Comparison of ENCODE assay signal across 14 cellular contexts in genomic region chr22:29043906-29044575, GRCh38. TPM values are rescaled to one million over a fixed set of nuclear protein-coding genes. Genes with fewer than 3 reads are reported as not detected.
A peak's percentile ranks its signal among the peaks of the same experiment; 100 is the strongest.
DNase-seq lines count a peak whose midpoint lies in the region; ATAC-seq, FAIRE-seq and TF ChIP-seq lines count a peak whose summit lies in the region.
"Had no signal": no experiment of that assay in that cellular context is flagged by ENCODE, and none has a peak within 500 bp of the region (broad histone marks: within the 10 kb centered on the region; RNA-seq: fewer than 3 reads in every experiment).

No MANE protein-coding gene starts in this region.

- H3K4me2 ChIP-seq in endothelial cell of umbilical vein (ENCODE audit: insufficient read depth, low read length): peak overlapping the region; percentile 46
- H3K4me2 ChIP-seq: KMS-11 had no signal

- CTCF ChIA-PET in endothelial cell of umbilical vein (lab: Charles Lee): interaction anchor here (1.0 to 10.2 kb wide), 6 partner anchors 13 to 444 kb away, joined by 3 to 256 read pairs (median 6); no protein-coding TSS in a partner anchor

- H2AFZ ChIP-seq in endothelial cell of umbilical vein (ENCODE audit: low read depth, low read length): peak overlapping the region; percentile 45

- no peaks in the 10 kb centered on the region for H3K9me1 ChIP-seq in endothelial cell of umbilical vein (replicated peaks; ENCODE audit: control insufficient read depth, extremely low read depth, insufficient read depth, low read length)

- DNase-seq in ACHN: peak; percentile 61
- DNase-seq in RPMI7951 (ENCODE audit: low read depth): peak; percentile 65
- peak; percentile 49 for DNase-seq in endothelial cell of umbilical vein (ENCODE audit: low read depth, low spot score)
- no peak for DNase-seq in cerebellar nuclear complex (lab: John Stamatoyannopoulos, UW)
- DNase-seq in NCI-H82 treated with DMSO at 0.1 percent for 48 hours (lab: John Stamatoyannopoulos, UW; ENCODE audit: unreplicated experiment): no peak
- DNase-seq: activated T-cell treated with anti-CD3 and anti-CD28 coated beads, Interleukin-2, amount 50 U/mL, for 48 hours; effector memory CD8-positive, alpha-beta T cell; NCI-H526 treated with DMSO at 0.1 percent for 48 hours; T-helper 2 cell had no signal

- peak overlapping the region; percentile 80 for H3K27ac ChIP-seq in endothelial cell of umbilical vein (ENCODE audit: insufficient read depth, low read depth, low read length)
- peak overlapping the region; percentile 4 to 45 for H3K27ac ChIP-seq in mucosa of rectum (ENCODE audit: low read depth in 2 of 2, low read length in 2 of 2)
- H3K27ac ChIP-seq: KMS-11 had no signal

- peak overlapping the region; percentile 12 for H3K9ac ChIP-seq in endothelial cell of umbilical vein (replicated peaks; ENCODE audit: extremely low read depth, insufficient read depth, low read length)
- H3K9ac ChIP-seq in mucosa of rectum (ENCODE audit: low read depth in 1 of 2, low read length in 2 of 2): no peak overlapping the region
- H3K9ac ChIP-seq: KMS-11 had no signal

- H3K4me1 ChIP-seq in endothelial cell of umbilical vein (ENCODE audit: control insufficient read depth, extremely low read depth, insufficient read depth, low read length) (peaks cover 28% of the 10 kb centered on the region), mucosa of rectum (ENCODE audit: control insufficient read depth in 2 of 2, insufficient read depth in 2 of 2, low read length in 2 of 2) (peaks cover 2 to 11% of the 10 kb centered on the region in 2 donors)

- H4K20me1 ChIP-seq in endothelial cell of umbilical vein (replicated peaks; ENCODE audit: control insufficient read depth, extremely low read depth, insufficient read depth, low read length): no peaks in the 10 kb centered on the region

- ATAC-seq in GM21526 (IDR thresholded peaks at IDR 0.05; ENCODE audit: low FRiP score, unreplicated experiment): no peak
- ATAC-seq in GM18867 (IDR thresholded peaks at IDR 0.05; ENCODE audit: unreplicated experiment): no peak
- ATAC-seq: effector memory CD8-positive, alpha-beta T cell had no signal

- POLR2A ChIA-PET in endothelial cell of umbilical vein (lab: Charles Lee): no interaction called here

- no peak for FAIRE-seq in endothelial cell of umbilical vein (lab: Jason Lieb, UNC)

- TF ChIP-seq POLR2A in endothelial cell of umbilical vein (IDR thresholded peaks at IDR 0.05; ENCODE audit: low read depth, low read length): no peak

- H3K79me2 ChIP-seq in endothelial cell of umbilical vein (ENCODE audit: control insufficient read depth, insufficient read depth, low read length): no peaks in the 10 kb centered on the region

- H3K9me3 ChIP-seq in endothelial cell of umbilical vein (replicated peaks; ENCODE audit: control insufficient read depth, insufficient read depth, low read length): no peaks in the 10 kb centered on the region
- no peaks in the 10 kb centered on the region for H3K9me3 ChIP-seq in mucosa of rectum (ENCODE audit: control insufficient read depth in 2 of 2, low read length in 2 of 2)

- in situ Hi-C loops in ACHN (cut with HindIII; ENCODE audit: low pct_ligation_motif_present, low pct_unique_long_range_greater_than_20kb, low sequenced_read_pairs): no loop called here

- no peak for TF ChIP-seq CTCF in endothelial cell of umbilical vein (IDR thresholded peaks at IDR 0.05; ENCODE audit: extremely low read depth in 1 of 2, insufficient read depth in 1 of 2, low read depth in 1 of 2, low read length in 2 of 2)

- no peaks in the 10 kb centered on the region for H3K36me3 ChIP-seq in endothelial cell of umbilical vein (ENCODE audit: control insufficient read depth in 2 of 2, extremely low read depth in 1 of 2, insufficient read depth in 2 of 2, low read length in 2 of 2)
- peaks cover 20 to 22% of the 10 kb centered on the region in 2 donors for H3K36me3 ChIP-seq in mucosa of rectum (ENCODE audit: control insufficient read depth in 2 of 2, insufficient read depth in 2 of 2, low read length in 2 of 2)

- H3K27me3 ChIP-seq in endothelial cell of umbilical vein (ENCODE audit: control insufficient read depth in 2 of 2, insufficient read depth in 2 of 2, low read length in 2 of 2): no peaks in the 10 kb centered on the region
- no peaks in the 10 kb centered on the region for H3K27me3 ChIP-seq in mucosa of rectum (ENCODE audit: control insufficient read depth in 2 of 2, insufficient read depth in 2 of 2, low read length in 2 of 2)

- H3K4me3 ChIP-seq in endothelial cell of umbilical vein (replicated peaks in 1 of 3; ENCODE audit: insufficient read depth in 1 of 3, low read depth in 1 of 3, low read length in 3 of 3): no peak overlapping the region
- no peak overlapping the region for H3K4me3 ChIP-seq in mucosa of rectum (ENCODE audit: low read length in 2 of 2)

- no TSS peak for BruUV-seq in endothelial cell of umbilical vein (replicated peaks; lab: Mats Ljungman, UMichigan)

- intact Hi-C loops in endothelial cell of umbilical vein (cut with micrococcal nuclease): loop anchor here (1.0 to 2.0 kb wide), 2 partner anchors 111 to 201 kb away; no protein-coding TSS in a partner anchor

- dilution Hi-C loops in endothelial cell of umbilical vein (cut with MboI; ENCODE audit: extremely low pct_ligation_motif_present, low sequenced_read_pairs): no loop called here

TF ChIP-seq in endothelial cell of umbilical vein, 7 proteins besides CTCF, POLR2A, EP300 and RAD21:
- TF ChIP-seq GATA2 (IDR thresholded peaks at IDR 0.05; ENCODE audit: insufficient read depth, insufficient read length, low read depth, low read length) (no peak), POLR2AphosphoS5 (IDR thresholded peaks at IDR 0.05; ENCODE audit: insufficient read depth, low read depth, low read length) (no peak), JUN (IDR thresholded peaks at IDR 0.05; ENCODE audit: borderline replicate concordance, insufficient read depth, insufficient read length, low read depth) (peak; percentile 42), MYC (IDR thresholded peaks at IDR 0.05; ENCODE audit: low read depth, low read length) (no peak), MAX (IDR thresholded peaks at IDR 0.05; ENCODE audit: insufficient read depth, insufficient read length) (no peak), FOS (IDR thresholded peaks at IDR 0.05; ENCODE audit: borderline replicate concordance, insufficient read depth, low read length) (peak; percentile 59)

RNA-seq across cellular contexts. Expression of gene C22orf31, which starts 17.6 kb away (rescaled TPM):
- not detected in 2 replicates for total RNA-seq in RPMI7951 (2014; rRNA removed; shearing (Covaris generic))
- total RNA-seq in endothelial cell of umbilical vein: not detected in 2 replicates
- polyA plus RNA-seq in endothelial cell of umbilical vein: not detected in 2 replicates
- polyA plus RNA-seq in endothelial cell of umbilical vein (2011; cell fraction: cytosol; rRNA removed): not detected in 2 replicates
- polyA plus RNA-seq in endothelial cell of umbilical vein (2011; cell fraction: nucleus; rRNA removed): not detected in 2 replicates
- not detected in 2 replicates for polyA plus RNA-seq in endothelial cell of umbilical vein (2012)
- not detected in 2 replicates for polyA minus RNA-seq in endothelial cell of umbilical vein
- not detected for polyA minus RNA-seq in endothelial cell of umbilical vein (2011; cell fraction: cytosol; rRNA and poly(A)+ RNA removed)
- not detected in 2 replicates for polyA minus RNA-seq in endothelial cell of umbilical vein (2011; cell fraction: nucleus; rRNA and poly(A)+ RNA removed)
- total RNA-seq: kidney epithelial cell had no signal

RNA-seq across cellular contexts. Expression of gene KREMEN1, which starts 28.8 kb away (rescaled TPM):
- total RNA-seq in RPMI7951 (2014; rRNA removed; shearing (Covaris generic)): 6.1 and 6.2 TPM in 2 replicates
- total RNA-seq in endothelial cell of umbilical vein: 0.99 and 1.1 TPM in 2 replicates
- polyA plus RNA-seq in endothelial cell of umbilical vein: 0.58 and 0.81 TPM in 2 replicates
- 0.32 and 0.39 TPM in 2 replicates for polyA plus RNA-seq in endothelial cell of umbilical vein (2011; cell fraction: cytosol; rRNA removed)
- polyA plus RNA-seq in endothelial cell of umbilical vein (2011; cell fraction: nucleus; rRNA removed): 0.24 and 0.46 TPM in 2 replicates
- 0.47 and 1.2 TPM in 2 replicates for polyA plus RNA-seq in endothelial cell of umbilical vein (2012)
- 0.24 and 0.47 TPM in 2 replicates for polyA minus RNA-seq in endothelial cell of umbilical vein
- polyA minus RNA-seq in endothelial cell of umbilical vein (2011; cell fraction: cytosol; rRNA and poly(A)+ RNA removed): 0.41 TPM
- 0.05 and 0.10 TPM in 2 replicates for polyA minus RNA-seq in endothelial cell of umbilical vein (2011; cell fraction: nucleus; rRNA and poly(A)+ RNA removed)

Comparison
In these comparisons a context has a peak if more than half of its experiments do, and no peak if none do; other contexts are left out.
1. DNase-seq: peak in ACHN (single experiment), RPMI7951 (single experiment) and endothelial cell of umbilical vein (single experiment); none in cerebellar nuclear complex (0 of 2) and NCI-H82 treated with DMSO at 0.1 percent for 48 hours (single experiment).